Comparison of ENCODE assay signal across 10 cellular contexts in the genomic region with DNA sequence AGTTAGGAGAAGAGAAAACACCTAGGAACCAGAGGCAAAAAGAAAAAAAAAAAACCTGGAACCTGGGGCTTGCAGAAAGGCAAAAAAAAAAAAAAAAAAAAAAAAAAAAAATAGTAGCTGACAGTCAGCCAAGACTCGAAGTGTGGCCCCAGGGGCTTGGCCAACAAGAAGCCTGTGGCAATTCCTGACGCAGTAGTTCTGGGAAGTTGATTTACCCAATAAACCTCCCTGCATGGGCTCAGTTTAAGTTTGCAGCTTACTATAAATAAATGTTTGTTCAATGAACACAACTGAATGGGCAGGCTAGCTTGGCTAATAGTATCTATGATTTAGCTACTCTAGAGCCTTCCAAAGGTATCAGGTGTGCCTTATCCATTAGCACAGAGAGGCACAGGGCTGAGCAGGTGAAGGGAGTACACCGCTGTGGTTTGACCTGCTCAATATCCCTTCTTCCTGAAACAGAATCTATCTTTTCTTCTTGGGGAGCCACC. TPM values are rescaled to one million over a fixed set of nuclear protein-coding genes. Genes with fewer than 3 reads are reported as not detected.
DNase-seq lines count a peak whose midpoint lies in the region; ATAC-seq and TF ChIP-seq lines count a peak whose summit lies in the region.
"Had no signal": no experiment of that assay in that cellular context is flagged by ENCODE, and none has a peak within 500 bp of the region (broad histone marks: within the 10 kb centered on the region; RNA-seq: fewer than 3 reads in every experiment).

No MANE protein-coding gene starts in this region.

- H3K27me3 ChIP-seq in GM23248 (replicated peaks; ENCODE audit: insufficient read depth), result no peaks in the 10 kb centered on the region

- H3K9ac ChIP-seq in GM23248, result no peak overlapping the region

- intact Hi-C loops in natural killer cell (cut with micrococcal nuclease), result loop anchor here (1.0 kb wide), 1 partner anchor 62 kb away; no protein-coding TSS in a partner anchor

- no peaks in the 10 kb centered on the region for H3K27me3 Mint-ChIP-seq in natural killer cell (ENCODE audit: low read depth in 2 of 2)
- no peaks in the 10 kb centered on the region for H3K27me3 Mint-ChIP-seq in stimulated activated naive B cell treated with anti-CD40 and anti-IgM and Interleukin-4, amounts not matched to agents 10 μg/mL and 1 μg/mL and 100 μg/mL, for 72 hours

- H3K4me3 ChIP-seq in GM23248, result no peak overlapping the region
- H3K4me3 ChIP-seq: lung had no signal

- no peaks in the 10 kb centered on the region for H3K79me2 ChIP-seq in GM23248 (ENCODE audit: insufficient read depth)

- DNase-seq in AG20443 (ENCODE audit: low spot score) (peak; percentile 53), GM23248 (peak; percentile 56), cerebellar cortex (ENCODE audit: low spot score) (peak; percentile 31), natural killer cell (no peak), ACHN (no peak)
- no peak for DNase-seq in stimulated activated naive B cell treated with anti-CD40 and anti-IgM and Interleukin-4, amounts not matched to agents 10 μg/mL and 1 μg/mL and 100 μg/mL, for 72 hours
- no peak for DNase-seq in stimulated activated CD4-positive, alpha-beta T cell treated with anti-CD3 and anti-CD28 coated beads, Interleukin-2, amount 100 ng/mL, for 48 hours
- DNase-seq: foreskin fibroblast had no signal

- ATAC-seq in natural killer cell (no peak), HG02852 (IDR thresholded peaks at IDR 0.05; ENCODE audit: unreplicated experiment) (no peak)
- no peak for ATAC-seq in stimulated activated naive B cell treated with anti-CD40 and anti-IgM and Interleukin-4, amounts not matched to agents 10 μg/mL and 1 μg/mL and 100 μg/mL, for 72 hours (replicated peaks)

- TF ChIP-seq CTCF in natural killer cell (IDR thresholded peaks at IDR 0.05), result no peak

- no peaks in the 10 kb centered on the region for H3K9me2 ChIP-seq in GM23248 (ENCODE audit: insufficient read depth)

- H2AFZ ChIP-seq in GM23248, result no peak overlapping the region

- in situ Hi-C loops in GM23248 (cut with MboI), result loop anchor here (10.0 kb wide), 1 partner anchor 179 kb away; no protein-coding TSS in a partner anchor
- in situ Hi-C loops in ACHN (cut with HindIII; ENCODE audit: low pct_ligation_motif_present, low pct_unique_long_range_greater_than_20kb, low sequenced_read_pairs), result no loop called here

- H3K4me3 Mint-ChIP-seq in natural killer cell, result no peak overlapping the region
- H3K4me3 Mint-ChIP-seq in stimulated activated naive B cell treated with anti-CD40 and anti-IgM and Interleukin-4, amounts not matched to agents 10 μg/mL and 1 μg/mL and 100 μg/mL, for 72 hours, result no peak overlapping the region

- H3K4me1 ChIP-seq in GM23248 (ENCODE audit: insufficient read depth), result peaks cover 44% of the 10 kb centered on the region

- peaks cover 18% of the 10 kb centered on the region for H3F3A ChIP-seq in GM23248 (ENCODE audit: insufficient read depth)

- H3K36me3 ChIP-seq in GM23248 (ENCODE audit: low read depth), result no peaks in the 10 kb centered on the region

- H3K4me1 Mint-ChIP-seq in natural killer cell, result peaks cover 17 to 19% of the 10 kb centered on the region in 2 donors
- H3K4me1 Mint-ChIP-seq in stimulated activated naive B cell treated with anti-CD40 and anti-IgM and Interleukin-4, amounts not matched to agents 10 μg/mL and 1 μg/mL and 100 μg/mL, for 72 hours, result peaks cover 25 to 30% of the 10 kb centered on the region in 2 donors

- H3K27ac ChIP-seq in GM23248, result peak overlapping the region; percentile 92; the same call in 1 of the 2 replicates

- no peaks in the 10 kb centered on the region for H4K20me1 ChIP-seq in GM23248 (ENCODE audit: insufficient read depth)

- 65 to 73% methylated on average over 3 of the region's 3 CpGs for WGBS in GM23248 (ENCODE audit: low coverage in 1 of 2, low lambda C conversion rate in 2 of 2, missing lambda C conversion rate in 2 of 2), 2 experiments

- H3K27ac Mint-ChIP-seq in natural killer cell, result peak overlapping the region; percentile 79 to 86
- no peak overlapping the region for H3K27ac Mint-ChIP-seq in stimulated activated naive B cell treated with anti-CD40 and anti-IgM and Interleukin-4, amounts not matched to agents 10 μg/mL and 1 μg/mL and 100 μg/mL, for 72 hours

- H3K9me3 Mint-ChIP-seq in natural killer cell, result no peaks in the 10 kb centered on the region
- no peaks in the 10 kb centered on the region for H3K9me3 Mint-ChIP-seq in stimulated activated naive B cell treated with anti-CD40 and anti-IgM and Interleukin-4, amounts not matched to agents 10 μg/mL and 1 μg/mL and 100 μg/mL, for 72 hours

- H3K4me2 ChIP-seq in GM23248 (ENCODE audit: unreplicated experiment), result no peak overlapping the region

- no peaks in the 10 kb centered on the region for H3K9me3 ChIP-seq in GM23248 (ENCODE audit: low read depth)

- H3K36me3 Mint-ChIP-seq in natural killer cell, result no peaks in the 10 kb centered on the region
- H3K36me3 Mint-ChIP-seq in stimulated activated naive B cell treated with anti-CD40 and anti-IgM and Interleukin-4, amounts not matched to agents 10 μg/mL and 1 μg/mL and 100 μg/mL, for 72 hours, result no peaks in the 10 kb centered on the region

RNA-seq across cellular contexts. Expression of a gene that starts 21.3 kb away (rescaled TPM):
- total RNA-seq in GM23248 (2014; rRNA removed; shearing (Covaris generic)), result 144 and 174 TPM in 2 replicates
- 316 and 320 TPM in 2 replicates for polyA plus RNA-seq in GM23248 (2016; fragmentation: Nextera tagmentation; extraction: Ambion mirVana)
- total RNA-seq in natural killer cell, result 100 to 1,000 TPM in 1 of 3 donors, 10 to 100 TPM in 2; 59.2 to 102 (median 62.5) TPM

Comparison
In these comparisons a context has a peak if more than half of its experiments do, and no peak if none do; other contexts are left out.
1. DNase-seq: peak in AG20443 (single experiment), GM23248 (single experiment) and cerebellar cortex (single experiment); none in natural killer cell (single experiment), stimulated activated naive B cell treated with anti-CD40 and anti-IgM and Interleukin-4, amounts not matched to agents 10 μg/mL and 1 μg/mL and 100 μg/mL, for 72 hours (single experiment), stimulated activated CD4-positive, alpha-beta T cell treated with anti-CD3 and anti-CD28 coated beads, Interleukin-2, amount 100 ng/mL, for 48 hours (0 of 2) and ACHN (single experiment).